1 cellular context compared by ENCODE assay signal in the genomic region with DNA sequence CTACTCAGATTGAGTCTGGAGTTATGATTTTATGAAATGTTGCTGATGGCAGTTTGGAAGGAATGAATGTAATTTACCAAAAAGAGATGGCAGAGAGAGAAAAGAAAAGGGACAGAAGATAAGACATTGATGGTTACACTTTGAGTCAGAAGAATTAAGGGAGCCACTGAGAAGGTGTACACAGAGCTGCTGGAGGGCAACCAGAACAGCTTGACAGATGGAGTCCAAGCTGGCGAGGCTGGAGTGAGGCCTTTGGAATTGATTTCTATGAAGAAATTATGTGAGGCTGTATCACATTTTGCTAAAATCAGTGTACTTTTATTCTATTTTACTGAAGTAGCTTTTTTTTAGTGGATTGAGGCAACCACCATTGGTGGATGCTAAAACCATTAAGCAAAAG.
TF ChIP-seq lines count a peak whose summit lies in the region.

No MANE protein-coding gene starts in this region.

TF ChIP-seq in GM12878, 131 proteins besides CTCF, POLR2A, EP300 and RAD21 (continued from another document):
- no peak for TF ChIP-seq IRF5 (IDR thresholded peaks at IDR 0.05; ENCODE audit: borderline replicate concordance)
- no peak for TF ChIP-seq FOS (IDR thresholded peaks at IDR 0.05; ENCODE audit: borderline replicate concordance, extremely low read depth, insufficient read length)
